8 cellular contexts compared by ENCODE assay signal in genomic region chr14:30558362-30558674, GRCh38. TPM values are rescaled to one million over a fixed set of nuclear protein-coding genes. Genes with fewer than 3 reads are reported as not detected.
DNase-seq lines count a peak whose midpoint lies in the region; ATAC-seq and TF ChIP-seq lines count a peak whose summit lies in the region.

No MANE protein-coding gene starts in this region.

- H2AK9ac ChIP-seq in IMR-90 (replicated peaks; ENCODE audit: low read depth, low read length, poor library complexity): peak overlapping the region; percentile 20

- H3K27me3 Mint-ChIP-seq in chondrocyte (ENCODE audit: low read depth) (no peaks in the 10 kb centered on the region), naive B cell (peaks cover 0 to 5% (median 0%) of the 10 kb centered on the region in 3 donors)

- H3K36me3 Mint-ChIP-seq in chondrocyte (ENCODE audit: low read depth): no peaks in the 10 kb centered on the region
- peaks cover 0 to 4% of the 10 kb centered on the region in 2 donors for H3K36me3 Mint-ChIP-seq in naive B cell

- BruUV-seq in IMR-90 (replicated peaks; lab: Mats Ljungman, UMichigan): no TSS peak

- H2AFZ ChIP-seq in ACC112 (ENCODE audit: low read length, unreplicated experiment) (peak overlapping the region; percentile 99), IMR-90 (replicated peaks; ENCODE audit: low read length, poor library complexity) (peak overlapping the region; percentile 93)

- peak overlapping the region; percentile 66 for H3K23ac ChIP-seq in IMR-90 (ENCODE audit: low read depth, low read length)

- POLR2A ChIA-PET in IMR-90 (lab: Charles Lee; ENCODE audit: unreplicated experiment): no interaction called here

- ATAC-seq in IMR-90 (ENCODE audit: low read depth): no peak
- ATAC-seq in naive B cell (ENCODE audit: low read depth in 2 of 2): no peak
- no peak for ATAC-seq in HG02763 (IDR thresholded peaks at IDR 0.05; ENCODE audit: unreplicated experiment)
- ATAC-seq in HG02798 (IDR thresholded peaks at IDR 0.05; ENCODE audit: poor library complexity, unreplicated experiment): no peak
- ATAC-seq in GM18907 (IDR thresholded peaks at IDR 0.05; ENCODE audit: unreplicated experiment): no peak

- H2BK15ac ChIP-seq in IMR-90 (ENCODE audit: low read depth, low read length): 0 out of 3 replicates have a peak overlapping the region, but pooled peaks have one; percentile 54

- peak overlapping the region; percentile 85 for H3K9ac ChIP-seq in IMR-90 (ENCODE audit: low read depth, low read length)

- H4K20me1 ChIP-seq in IMR-90 (ENCODE audit: insufficient read depth, low read length): peaks cover 10% of the 10 kb centered on the region

- peak overlapping the region; percentile 100 for H3K27ac Mint-ChIP-seq in chondrocyte (ENCODE audit: unreplicated experiment)
- peak overlapping the region in 4 of 6 donors; percentile 32 to 100 (median 96) for H3K27ac Mint-ChIP-seq in naive B cell

- H3K79me1 ChIP-seq in IMR-90 (ENCODE audit: low read depth in 1 of 2, low read length in 2 of 2): peaks cover 0 to 2% of the 10 kb centered on the region in 2 experiments; a peak in 2 of 4 replicates

- peak overlapping the region; percentile 93 for H3K14ac ChIP-seq in IMR-90 (replicated peaks; ENCODE audit: low read depth, low read length)

- H3K4me1 Mint-ChIP-seq in chondrocyte (ENCODE audit: low read depth) (peaks cover 33% of the 10 kb centered on the region), naive B cell (peaks cover 15 to 35% (median 23%) of the 10 kb centered on the region in 3 donors)

- no peak for TF ChIP-seq RAD21 in IMR-90 (IDR thresholded peaks at IDR 0.05; ENCODE audit: low read length)

- H3K36me3 ChIP-seq in ACC112 (ENCODE audit: insufficient read depth, low read length): no peaks in the 10 kb centered on the region
- peaks cover 3% of the 10 kb centered on the region for H3K36me3 ChIP-seq in IMR-90 (ENCODE audit: control insufficient read depth, insufficient read depth, low read length)

- peak overlapping the region; percentile 72 to 94 for H4K8ac ChIP-seq in IMR-90 (ENCODE audit: low read depth in 2 of 2, low read length in 2 of 2)

- in situ Hi-C loops in IMR-90 (cut with MboI; ENCODE audit: low sequenced_read_pairs): no loop called here

- H3K9me3 ChIP-seq in IMR-90 (ENCODE audit: control insufficient read depth, insufficient read depth, low read length): no peaks in the 10 kb centered on the region

- H4K91ac ChIP-seq in IMR-90 (ENCODE audit: insufficient read depth, low read depth, low read length): peak overlapping the region; percentile 69

- H3K4me3 Mint-ChIP-seq in chondrocyte (ENCODE audit: unreplicated experiment) (peak overlapping the region; percentile 100), naive B cell (peak overlapping the region; percentile 99 to 100 (median 99))

- no CpG with 5 or more reads among the region's 6 CpGs for WGBS in IMR-90 (ENCODE audit: extremely low coverage in 2 of 2, insufficient read length in 1 of 2), 2 experiments

- H3K27me3 ChIP-seq in ACC112 (ENCODE audit: insufficient read depth, low read length): no peaks in the 10 kb centered on the region
- no peaks in the 10 kb centered on the region for H3K27me3 ChIP-seq in IMR-90 (ENCODE audit: control insufficient read depth, insufficient read depth, low read length)

- H3K4me3 ChIP-seq in ACC112 (ENCODE audit: low read depth, low read length) (peak overlapping the region; percentile 100), IMR-90 (ENCODE audit: insufficient read depth, low read depth, low read length) (peak overlapping the region; percentile 93)

- peak overlapping the region; percentile 77 for H3K27ac ChIP-seq in ACC112 (ENCODE audit: low read depth, low read length)
- H3K27ac ChIP-seq in IMR-90 (ENCODE audit: insufficient read depth, low read length): peak overlapping the region; percentile 69

- peak overlapping the region; percentile 90 for H4K5ac ChIP-seq in IMR-90 (ENCODE audit: low read depth, low read length)

- H3K4me1 ChIP-seq in ACC112 (ENCODE audit: control insufficient read depth, insufficient read depth, low read length, unreplicated experiment) (peaks cover 20% of the 10 kb centered on the region), IMR-90 (ENCODE audit: control insufficient read depth, insufficient read depth, low read length) (peaks cover 4% of the 10 kb centered on the region; the same call in 1 of the 2 replicates)

- H3K9me3 Mint-ChIP-seq in chondrocyte (ENCODE audit: low read depth) (no peaks in the 10 kb centered on the region), naive B cell (peaks cover 0 to 2% (median 0%) of the 10 kb centered on the region in 7 donors)

- intact Hi-C loops in IMR-90 (cut with micrococcal nuclease): no loop called here

- H3K79me2 ChIP-seq in ACC112 (ENCODE audit: control insufficient read depth, insufficient read depth, low read length, unreplicated experiment): peaks cover 42% of the 10 kb centered on the region

- H3K56ac ChIP-seq in IMR-90 (ENCODE audit: extremely low read depth, insufficient read depth, low read length): peak overlapping the region; percentile 80; the same call in 1 of the 2 replicates

- TF ChIP-seq CTCF in IMR-90 (conservative IDR thresholded peaks at IDR 0.05; ENCODE audit: low read depth, low read length): no peak
- no peak for TF ChIP-seq CTCF in chondrocyte (IDR thresholded peaks at IDR 0.05)

- H3K4me2 ChIP-seq in IMR-90 (ENCODE audit: low read depth, low read length): peak overlapping the region; percentile 94

- dilution Hi-C loops in IMR-90 (cut with HindIII; ENCODE audit: low sequenced_read_pairs, unreplicated experiment): no loop called here

- H2BK20ac ChIP-seq in IMR-90 (ENCODE audit: low read depth, low read length): no peak overlapping the region

- peak overlapping the region; percentile 78 for H2BK5ac ChIP-seq in IMR-90 (ENCODE audit: low read depth, low read length, poor library complexity, severe bottlenecking)

- H3K9me1 ChIP-seq in IMR-90 (ENCODE audit: insufficient read depth, low read length): no peaks in the 10 kb centered on the region

- DNase-seq in IMR-90 (no peak), chondrocyte (ENCODE audit: low spot score) (no peak), naive B cell (no peak), NCI-H774 (lab: John Stamatoyannopoulos, UW) (no peak)

- CTCF ChIA-PET in IMR-90 (lab: Yijun Ruan, JAX): no interaction called here

- TF ChIP-seq POLR2A in IMR-90 (IDR thresholded peaks at IDR 0.05; ENCODE audit: low read depth, low read length): no peak

- H3K4ac ChIP-seq in IMR-90 (ENCODE audit: low read depth, low read length): peak overlapping the region; percentile 75

- no peak overlapping the region for H2AK5ac ChIP-seq in IMR-90 (ENCODE audit: low read depth, low read length)

- H3K18ac ChIP-seq in IMR-90 (ENCODE audit: low read depth, low read length): peak overlapping the region; percentile 65

- peak overlapping the region; percentile 75 for H2BK120ac ChIP-seq in IMR-90 (ENCODE audit: low read depth, low read length)

TF ChIP-seq in IMR-90, 13 proteins besides CTCF, POLR2A, EP300 and RAD21:
- no peak for TF ChIP-seq RCOR1 (IDR thresholded peaks at IDR 0.05; ENCODE audit: insufficient replicate concordance, low read length)
- no peak for TF ChIP-seq BHLHE40 (IDR thresholded peaks at IDR 0.05; ENCODE audit: low read depth, low read length)
- TF ChIP-seq SMC3 (IDR thresholded peaks at IDR 0.05; ENCODE audit: low read depth, low read length): no peak
- no peak for TF ChIP-seq CHD1 (IDR thresholded peaks at IDR 0.05; ENCODE audit: low read depth, low read length)
- TF ChIP-seq MAZ (IDR thresholded peaks at IDR 0.05; ENCODE audit: borderline replicate concordance, low read depth, low read length): no peak
- no peak for TF ChIP-seq CEBPB (IDR thresholded peaks at IDR 0.05; ENCODE audit: low read depth, low read length)
- no peak for TF ChIP-seq MAFK (IDR thresholded peaks at IDR 0.05; ENCODE audit: low read depth, low read length)
- no peak for TF ChIP-seq RFX5 (IDR thresholded peaks at IDR 0.05; ENCODE audit: low read depth, low read length)
- no peak for TF ChIP-seq NFE2L2 (IDR thresholded peaks at IDR 0.05; ENCODE audit: low read depth, low read length)
- TF ChIP-seq MXI1 (IDR thresholded peaks at IDR 0.05; ENCODE audit: borderline replicate concordance, low read depth, low read length): no peak
- no peak for TF ChIP-seq USF2 (IDR thresholded peaks at IDR 0.05; ENCODE audit: low read depth, low read length)
- no peak for TF ChIP-seq ELK1 (IDR thresholded peaks at IDR 0.05; ENCODE audit: borderline replicate concordance, low read depth, low read length)
- no peak for TF ChIP-seq FOS (IDR thresholded peaks at IDR 0.05; ENCODE audit: low read depth, low read length)

RNA-seq across cellular contexts. Expression of gene G2E3, which starts 0.6 kb away (rescaled TPM):
- total RNA-seq in IMR-90 (2012; rRNA removed) (19.4 and 41.1 TPM in 2 replicates), chondrocyte (14.7 to 22.8 TPM (median 16.0 TPM) in 3 replicates)
- polyA plus RNA-seq in IMR-90 (2012; rRNA removed) (6.9 and 9.6 TPM in 2 replicates), naive B cell (ENCODE audit: low read depth in 6 of 6) (10 to 100 TPM; 11.8 to 34.6 (median 25.4) TPM)
- polyA plus RNA-seq in IMR-90 (2012; cell fraction: cytosol; rRNA removed): 0.59 and 1.5 TPM in 2 replicates
- polyA plus RNA-seq in IMR-90 (2012; cell fraction: nucleus; rRNA removed; ENCODE audit: low replicate concordance): 1.9 and 16.3 TPM in 2 replicates
